8 cellular contexts compared by ENCODE assay signal in the genomic region with DNA sequence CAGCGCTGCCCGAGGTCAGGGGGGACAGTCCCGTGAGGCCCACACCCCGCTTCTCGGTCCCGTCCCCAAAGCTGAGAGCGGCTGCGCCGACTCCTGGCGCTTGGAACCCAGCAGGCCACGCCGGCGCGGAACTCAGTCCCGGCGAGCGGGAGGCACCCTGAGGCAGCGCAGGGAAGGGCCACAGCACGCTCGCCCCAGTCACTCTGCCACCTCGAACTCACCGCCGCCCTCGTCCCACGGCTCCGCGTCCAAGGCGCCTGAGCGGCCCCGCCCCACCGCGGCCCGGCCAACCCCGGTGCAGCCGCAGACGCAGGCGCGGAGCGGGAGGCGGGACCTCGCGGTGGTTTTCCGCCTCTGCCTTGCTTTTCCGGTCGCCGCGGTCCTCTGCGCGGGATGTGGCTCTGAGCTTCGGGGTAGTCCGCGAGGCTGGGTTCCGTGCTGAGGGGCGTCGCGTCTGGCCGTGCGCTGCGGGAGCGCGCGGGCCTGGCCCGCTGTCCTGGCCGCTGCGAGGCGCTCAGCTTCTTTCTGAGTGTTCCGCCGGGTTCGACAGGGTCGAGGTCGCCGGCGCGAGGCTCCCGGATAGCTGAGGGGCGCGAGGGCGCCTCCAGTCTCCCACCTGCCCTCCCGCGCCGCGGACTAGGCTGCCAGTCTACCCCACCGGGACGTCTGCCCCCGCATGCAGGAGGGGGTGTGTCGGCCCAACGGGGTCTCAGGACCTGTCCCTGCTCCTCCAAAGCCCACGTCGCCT. TPM values are rescaled to one million over a fixed set of nuclear protein-coding genes. Genes with fewer than 3 reads are reported as not detected.
A peak's percentile ranks its signal among the peaks of the same experiment; 100 is the strongest.
DNase-seq lines count a peak whose midpoint lies in the region; ATAC-seq, FAIRE-seq and TF ChIP-seq lines count a peak whose summit lies in the region.

A gene with protein sequence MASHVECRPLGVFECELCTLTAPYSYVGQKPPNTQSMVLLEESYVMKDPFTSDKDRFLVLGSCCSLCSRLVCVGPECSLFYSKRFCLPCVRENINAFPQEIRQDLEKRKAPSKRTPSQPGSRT (minus strand): TSS at position 259 of the 748 bp plus-strand sequence. CDS start 2,009 bp downstream, outside the sequence.

- no peaks in the 10 kb centered on the region for H4K20me1 ChIP-seq in endothelial cell of umbilical vein (replicated peaks; ENCODE audit: control insufficient read depth, extremely low read depth, insufficient read depth, low read length)

- CTCF ChIA-PET in endothelial cell of umbilical vein (lab: Charles Lee) = interaction anchor here (0.9 to 1.8 kb wide), 7 partner anchors 12 to 127 kb away, joined by 3 to 11 read pairs (median 3); a partner anchor contains a TSS

- peak within 1 kb of the TSS; percentile 32 for H3K27ac ChIP-seq in endothelial cell of umbilical vein (ENCODE audit: insufficient read depth, low read depth, low read length)

- H3K27me3 ChIP-seq in NT2/D1 (ENCODE audit: insufficient read depth, insufficient read length) = peaks cover 4% of the 10 kb centered on the region
- H3K27me3 ChIP-seq in endothelial cell of umbilical vein (ENCODE audit: control insufficient read depth in 2 of 2, insufficient read depth in 2 of 2, low read length in 2 of 2) = no peaks in the 10 kb centered on the region

- H3K36me3 ChIP-seq in NT2/D1 (ENCODE audit: insufficient read depth, insufficient read length, low read length) = peaks cover 21% of the 10 kb centered on the region
- no peaks in the 10 kb centered on the region for H3K36me3 ChIP-seq in endothelial cell of umbilical vein (ENCODE audit: control insufficient read depth in 2 of 2, extremely low read depth in 1 of 2, insufficient read depth in 2 of 2, low read length in 2 of 2)

- no peaks in the 10 kb centered on the region for H3K9me1 ChIP-seq in endothelial cell of umbilical vein (replicated peaks; ENCODE audit: control insufficient read depth, extremely low read depth, insufficient read depth, low read length)

- DNase-seq in COLO829 (ENCODE audit: low spot score) = peak; percentile 75
- peak; percentile 89 for DNase-seq in HK-2 (ENCODE audit: unreplicated experiment)
- peak; percentile 49 for DNase-seq in NT2/D1 (ENCODE audit: low read depth, low spot score)
- peak; percentile 93 for DNase-seq in activated CD8-positive, alpha-beta memory T cell treated with anti-CD3 and anti-CD28 coated beads, Interleukin-2, amount 50 U/mL, for 4 hours
- peak; percentile 87 for DNase-seq in endothelial cell of umbilical vein (ENCODE audit: low read depth, low spot score)
- peak; percentile 88 for DNase-seq in midbrain (lab: John Stamatoyannopoulos, UW)
- peak; percentile 85 to 87 for DNase-seq in stimulated activated CD8-positive, alpha-beta memory T cell treated with anti-CD3 and anti-CD28 coated beads, Interleukin-2, amount 100 ng/mL, for 1 hour (ENCODE audit: low read depth in 2 of 2)

- intact Hi-C loops in endothelial cell of umbilical vein (cut with micrococcal nuclease) = loop anchor here (1.0 to 5.0 kb wide), 3 partner anchors 17 to 101 kb away; a partner anchor contains a TSS

- BruUV-seq in endothelial cell of umbilical vein (replicated peaks; lab: Mats Ljungman, UMichigan) = no TSS peak

- peak; percentile 87 for ATAC-seq in GM19452 (IDR thresholded peaks at IDR 0.05; ENCODE audit: unreplicated experiment)

- H3K4me3 ChIP-seq in NT2/D1 (ENCODE audit: insufficient read length, low read depth) = peak within 1 kb of the TSS; percentile 74
- peak within 1 kb of the TSS; percentile 66 to 88 (median 67) for H3K4me3 ChIP-seq in endothelial cell of umbilical vein (replicated peaks in 1 of 3; ENCODE audit: insufficient read depth in 1 of 3, low read depth in 1 of 3, low read length in 3 of 3)

- peak within 1 kb of the TSS; percentile 97 for H2AFZ ChIP-seq in endothelial cell of umbilical vein (ENCODE audit: low read depth, low read length)

- H3K9ac ChIP-seq in NT2/D1 (ENCODE audit: insufficient read length, low read depth) (peak within 1 kb of the TSS; percentile 88), endothelial cell of umbilical vein (replicated peaks; ENCODE audit: extremely low read depth, insufficient read depth, low read length) (peak within 1 kb of the TSS; percentile 83)

- peaks cover 1% of the 10 kb centered on the region for H3K79me2 ChIP-seq in endothelial cell of umbilical vein (ENCODE audit: control insufficient read depth, insufficient read depth, low read length)

- H3K9me3 ChIP-seq in NT2/D1 (ENCODE audit: insufficient read depth, low read length) (no peaks in the 10 kb centered on the region), endothelial cell of umbilical vein (replicated peaks; ENCODE audit: control insufficient read depth, insufficient read depth, low read length) (no peaks in the 10 kb centered on the region)

- POLR2A ChIA-PET in endothelial cell of umbilical vein (lab: Charles Lee) = interaction anchor here (0.9 to 1.3 kb wide), 2 partner anchors 18 to 31 kb away, joined by 4 to 6 read pairs; a partner anchor contains a TSS

- peak within 1 kb of the TSS; percentile 79 for H3K4me2 ChIP-seq in endothelial cell of umbilical vein (ENCODE audit: insufficient read depth, low read length)

- dilution Hi-C loops in endothelial cell of umbilical vein (cut with MboI; ENCODE audit: extremely low pct_ligation_motif_present, low sequenced_read_pairs) = no loop called here

- TF ChIP-seq POLR2A in endothelial cell of umbilical vein (IDR thresholded peaks at IDR 0.05; ENCODE audit: low read depth, low read length) = peak; percentile 89

- H3K4me1 ChIP-seq in NT2/D1 (ENCODE audit: insufficient read depth, insufficient read length) (peaks cover 4% of the 10 kb centered on the region), endothelial cell of umbilical vein (ENCODE audit: control insufficient read depth, extremely low read depth, insufficient read depth, low read length) (peaks cover 6% of the 10 kb centered on the region)

- peak; percentile 94 for FAIRE-seq in endothelial cell of umbilical vein (lab: Jason Lieb, UNC)

- TF ChIP-seq CTCF in endothelial cell of umbilical vein (IDR thresholded peaks at IDR 0.05; ENCODE audit: extremely low read depth in 1 of 2, insufficient read depth in 1 of 2, low read depth in 1 of 2, low read length in 2 of 2) = no peak

TF ChIP-seq in endothelial cell of umbilical vein, 7 proteins besides CTCF, POLR2A, EP300 and RAD21:
- no peak for TF ChIP-seq JUN (IDR thresholded peaks at IDR 0.05; ENCODE audit: borderline replicate concordance, insufficient read depth, insufficient read length, low read depth)
- TF ChIP-seq, protein P1, sequence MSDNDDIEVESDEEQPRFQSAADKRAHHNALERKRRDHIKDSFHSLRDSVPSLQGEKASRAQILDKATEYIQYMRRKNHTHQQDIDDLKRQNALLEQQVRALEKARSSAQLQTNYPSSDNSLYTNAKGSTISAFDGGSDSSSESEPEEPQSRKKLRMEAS (IDR thresholded peaks at IDR 0.05; ENCODE audit: insufficient read depth, insufficient read length) = peak; percentile 40
- peak; percentile 93 for TF ChIP-seq POLR2AphosphoS5 (IDR thresholded peaks at IDR 0.05; ENCODE audit: insufficient read depth, low read depth, low read length)
- no peak for TF ChIP-seq MYC (IDR thresholded peaks at IDR 0.05; ENCODE audit: low read depth, low read length)

RNA-seq across cellular contexts. Expression of the gene that starts here (rescaled TPM):
- total RNA-seq in endothelial cell of umbilical vein = 8.5 and 9.7 TPM in 2 replicates
- polyA plus RNA-seq in endothelial cell of umbilical vein = 8.9 and 9.9 TPM in 2 replicates
- 8.4 and 8.5 TPM in 2 replicates for polyA plus RNA-seq in endothelial cell of umbilical vein (2011; cell fraction: cytosol; rRNA removed)
- 9.8 and 10.0 TPM in 2 replicates for polyA plus RNA-seq in endothelial cell of umbilical vein (2011; cell fraction: nucleus; rRNA removed)
- 6.6 TPM in 2 replicates for polyA plus RNA-seq in endothelial cell of umbilical vein (2012)
- 2.3 and 2.8 TPM in 2 replicates for polyA minus RNA-seq in endothelial cell of umbilical vein
- polyA minus RNA-seq in endothelial cell of umbilical vein (2011; cell fraction: cytosol; rRNA and poly(A)+ RNA removed) = 2.2 TPM
- polyA minus RNA-seq in endothelial cell of umbilical vein (2011; cell fraction: nucleus; rRNA and poly(A)+ RNA removed) = 2.5 and 3.2 TPM in 2 replicates

Comparison
In these comparisons a context has a peak if more than half of its experiments do, and no peak if none do; other contexts are left out.
1. Peak in every context shown above with its lines: DNase-seq, ATAC-seq, H3K4me3 ChIP-seq and H3K27ac ChIP-seq.